8 cellular contexts compared by ENCODE assay signal in the genomic region with DNA sequence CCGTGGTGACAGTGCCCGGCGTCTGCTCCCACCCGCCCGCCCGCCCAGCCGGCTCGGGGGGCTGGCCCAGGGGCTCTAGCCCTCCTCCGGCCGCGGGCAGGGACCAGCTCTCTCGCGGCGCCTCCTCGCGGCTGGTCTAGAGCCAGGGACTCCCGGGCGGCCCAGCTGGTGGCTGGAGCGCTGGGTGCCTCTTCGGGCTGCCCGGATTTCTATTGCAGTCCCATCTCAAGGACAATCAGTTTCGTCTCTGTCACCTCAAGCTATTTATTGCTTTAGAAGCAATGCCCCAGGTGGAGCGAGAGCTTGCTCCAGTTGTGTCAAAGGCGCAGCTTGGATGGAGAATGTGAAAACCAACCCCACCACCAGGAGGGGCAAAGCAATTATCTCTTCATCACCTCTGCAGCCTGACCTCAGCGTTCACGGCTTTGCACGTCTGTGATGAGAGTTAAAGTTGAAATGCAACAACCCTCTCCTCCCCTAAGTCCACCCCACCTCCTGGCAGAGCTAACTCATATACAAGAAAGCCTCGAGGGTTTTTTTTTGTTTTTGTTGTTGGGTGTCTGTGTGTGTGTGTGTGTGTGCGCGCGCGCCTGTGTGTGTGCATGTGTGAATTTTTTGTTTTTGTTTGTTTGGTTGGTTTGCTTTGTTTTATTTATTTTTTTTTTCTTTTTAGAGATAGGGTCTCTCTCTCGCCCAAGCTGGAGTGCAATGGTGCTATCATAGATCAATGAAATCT. TPM values are rescaled to one million over a fixed set of nuclear protein-coding genes. Genes with fewer than 3 reads are reported as not detected.
A peak's percentile ranks its signal among the peaks of the same experiment; 100 is the strongest.
DNase-seq lines count a peak whose midpoint lies in the region; ATAC-seq lines count a peak whose summit lies in the region.

A gene (minus strand): TSS at position 24 of the 736 bp plus-strand sequence. CDS start 151 bp downstream, outside the sequence.

- H3K27me3 ChIP-seq in HUES64 (ENCODE audit: insufficient read depth, low read length), result peaks cover 41% of the 10 kb centered on the region

- no peak within 1 kb of the TSS for H3K9ac ChIP-seq in HUES64 (ENCODE audit: low read depth, low read length)

- 16% methylated on average over 30 of the region's 33 CpGs for WGBS in HUES64
- 0 to 20% methylated on average over 7 to 16 of the region's 33 CpGs for WGBS in mesodermal cell (ENCODE audit: insufficient coverage in 2 of 2), 2 experiments

- H3K9me3 ChIP-seq in HUES64 (ENCODE audit: insufficient read depth, low read depth, low read length) (no peaks in the 10 kb centered on the region), mesodermal cell (ENCODE audit: control insufficient read depth, low read length) (no peaks in the 10 kb centered on the region)

- H3K4me1 ChIP-seq in HUES64 (ENCODE audit: insufficient read depth, low read length) (no peaks in the 10 kb centered on the region), mesodermal cell (ENCODE audit: control insufficient read depth, insufficient read depth, low read length, poor library complexity, severe bottlenecking) (peaks cover 3% of the 10 kb centered on the region)

- peak; percentile 54 for DNase-seq in AG08395 (ENCODE audit: low spot score)
- DNase-seq in dermis microvascular lymphatic vessel endothelial cell (ENCODE audit: low read depth in 2 of 2), result peak; percentile 17 to 42
- no peak for DNase-seq in mucosa of gallbladder (ENCODE audit: low spot score)
- DNase-seq in stimulated activated CD4-positive, alpha-beta T cell treated with anti-CD3 and anti-CD28 coated beads, Interleukin-15, amount 100 ng/mL, for 24 hours, result no peak
- DNase-seq in RKO (ENCODE audit: low spot score), result no peak

- H3K4me3 ChIP-seq in HUES64 (ENCODE audit: low read length), result peak within 1 kb of the TSS; percentile 53
- peak within 1 kb of the TSS; percentile 56 for H3K4me3 ChIP-seq in mesodermal cell (ENCODE audit: extremely low read depth, insufficient read depth, low read length, poor library complexity, severe bottlenecking)

- no peak for ATAC-seq in GM19324 (IDR thresholded peaks at IDR 0.05; ENCODE audit: low FRiP score, unreplicated experiment)

- H3K36me3 ChIP-seq in HUES64 (ENCODE audit: insufficient read depth, low read length), result no peaks in the 10 kb centered on the region
- H3K36me3 ChIP-seq in mesodermal cell (ENCODE audit: control insufficient read depth, insufficient read depth, low read length), result no peaks in the 10 kb centered on the region

- H3K27ac ChIP-seq in HUES64 (ENCODE audit: low read depth, low read length) (no peak within 1 kb of the TSS), mesodermal cell (ENCODE audit: low read depth, low read length, severe bottlenecking) (no peak within 1 kb of the TSS)

RNA-seq across cellular contexts. Expression of the gene that starts here (rescaled TPM):
- polyA plus RNA-seq in HUES64 (2013, experiment 1 of 2), result 1.6 TPM
- polyA plus RNA-seq in HUES64 (2013, experiment 2 of 2), result 2.4 TPM
- total RNA-seq in dermis microvascular lymphatic vessel endothelial cell (1.2 and 3.5 TPM in 2 replicates), mucosa of gallbladder (2.4 TPM)
- polyA plus RNA-seq in mesodermal cell (2013, experiment 1 of 2), result 14.8 TPM
- polyA plus RNA-seq in mesodermal cell (2013, experiment 2 of 2), result 17.8 TPM

Comparison
In these comparisons a context has a peak if more than half of its experiments do, and no peak if none do; other contexts are left out.
1. DNase-seq: peak in AG08395 (single experiment) and dermis microvascular lymphatic vessel endothelial cell (2 of 2); none in mucosa of gallbladder (single experiment), stimulated activated CD4-positive, alpha-beta T cell treated with anti-CD3 and anti-CD28 coated beads, Interleukin-15, amount 100 ng/mL, for 24 hours (single experiment) and RKO (single experiment).